In the genomic region with DNA sequence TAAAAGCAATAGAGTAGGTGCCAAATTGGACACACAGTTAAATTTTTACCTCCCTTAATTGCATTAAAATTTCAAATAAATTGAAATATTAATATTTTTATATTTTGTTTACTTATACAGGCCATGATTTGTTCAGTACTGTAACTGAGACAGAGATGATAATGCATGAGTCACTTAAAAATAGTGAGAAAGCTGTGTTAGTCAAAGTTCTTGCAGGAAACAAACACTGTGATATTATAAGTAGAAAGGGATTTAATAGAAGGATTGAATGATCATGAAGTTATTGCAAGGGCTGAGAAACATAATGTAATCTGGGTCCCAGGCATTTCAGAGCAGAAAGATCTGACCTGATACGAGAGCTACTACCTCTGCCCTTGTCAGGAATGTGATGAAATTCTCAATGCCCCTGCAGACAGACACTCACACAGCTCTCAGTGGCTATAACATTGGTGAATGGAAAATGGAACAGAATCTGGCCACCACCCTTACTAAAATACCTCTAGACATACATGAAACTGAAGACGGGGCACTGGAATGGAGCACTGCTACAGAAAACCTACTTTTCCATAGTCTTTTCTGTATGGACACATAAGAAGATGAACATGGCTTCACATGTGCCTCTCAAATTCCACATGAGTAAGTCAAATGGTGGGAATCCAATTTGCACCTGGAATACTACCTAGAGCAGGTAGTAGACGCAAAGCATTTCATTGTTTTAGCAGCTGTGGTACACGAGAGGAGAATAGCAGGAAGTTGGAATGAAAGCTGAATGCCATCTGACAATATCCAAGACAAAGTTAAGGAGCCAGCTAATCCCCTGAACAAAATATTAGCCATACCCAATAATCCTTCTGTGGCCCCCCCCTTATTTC, we compare ENCODE assay signal across 20 cellular contexts. TPM values are rescaled to one million over a fixed set of nuclear protein-coding genes. Genes with fewer than 3 reads are reported as not detected.
A peak's percentile ranks its signal among the peaks of the same experiment; 100 is the strongest.
DNase-seq lines count a peak whose midpoint lies in the region; ATAC-seq and TF ChIP-seq lines count a peak whose summit lies in the region.
"Had no signal": no experiment of that assay in that cellular context is flagged by ENCODE, and none has a peak within 500 bp of the region (broad histone marks: within the 10 kb centered on the region; RNA-seq: fewer than 3 reads in every experiment).

No MANE protein-coding gene starts in this region.

- peak overlapping the region; percentile 40 for H3K4me2 ChIP-seq in mammary epithelial cell (ENCODE audit: insufficient read depth, low read depth, low read length)

- WGBS in mammary epithelial cell (ENCODE audit: low coverage, missing lambda C conversion rate): 64% methylated on average over 4 of the region's 4 CpGs
- WGBS in heart right ventricle, 2 donors: 55 to 57% methylated on average over 4 of the region's 4 CpGs

- CTCF ChIA-PET in mammary epithelial cell (lab: Charles Lee; ENCODE audit: low non-redundant PET): no interaction called here
- CTCF ChIA-PET in CD4-positive, alpha-beta T cell (lab: Charles Lee): no interaction called here

- no peaks in the 10 kb centered on the region for H3K4me1 Mint-ChIP-seq in activated naive CD8-positive, alpha-beta T cell treated with anti-CD3 and anti-CD28 coated beads, Interleukin-2, amount 50 U/mL, for 24 hours
- no peaks in the 10 kb centered on the region for H3K4me1 Mint-ChIP-seq in CD4-positive, alpha-beta T cell (ENCODE audit: low read depth)
- H3K4me1 Mint-ChIP-seq: activated CD4-positive, alpha-beta T cell treated with anti-CD3 and anti-CD28 coated beads for 36 hours; stimulated activated effector memory CD8-positive, alpha-beta T cell treated with anti-CD3 and anti-CD28 coated beads, Interleukin-12 subunit alpha, Interleukin-12 subunit beta, amount 100 ng/mL, for 72 hours had no signal

- no peak overlapping the region for H2AFZ ChIP-seq in mammary epithelial cell (ENCODE audit: low read depth, low read length)

- no peaks in the 10 kb centered on the region for H3K36me3 ChIP-seq in mammary epithelial cell (ENCODE audit: insufficient read depth, low read length)
- H3K36me3 ChIP-seq in heart right ventricle: no peaks in the 10 kb centered on the region
- H3K36me3 ChIP-seq: esophagus muscularis mucosa, right lobe of liver had no signal

- ATAC-seq in activated naive CD8-positive, alpha-beta T cell treated with anti-CD3 and anti-CD28 coated beads, Interleukin-2, amount 50 U/mL, for 24 hours: no peak
- no peak for ATAC-seq in CD4-positive, alpha-beta T cell (ENCODE audit: poor library complexity)
- ATAC-seq in HG02938 (IDR thresholded peaks at IDR 0.05; ENCODE audit: unreplicated experiment) (no peak), heart right ventricle (no peak)
- ATAC-seq: activated CD4-positive, alpha-beta T cell treated with anti-CD3 and anti-CD28 coated beads for 36 hours; HepG2; right lobe of liver; stimulated activated effector memory CD8-positive, alpha-beta T cell treated with anti-CD3 and anti-CD28 coated beads, Interleukin-12 subunit alpha, Interleukin-12 subunit beta, amount 100 ng/mL, for 72 hours had no signal

- dilution Hi-C loops in mammary epithelial cell (cut with HindIII; ENCODE audit: low sequenced_read_pairs): no loop called here

- H3K79me2 ChIP-seq in mammary epithelial cell (ENCODE audit: insufficient read depth, low read length): no peaks in the 10 kb centered on the region

- H3K4me3 ChIP-seq in mammary epithelial cell (replicated peaks in 1 of 3; ENCODE audit: insufficient read depth in 1 of 3, low read depth in 2 of 3, low read length in 3 of 3) (no peak overlapping the region), heart right ventricle (no peak overlapping the region)
- H3K4me3 ChIP-seq: esophagus muscularis mucosa, right lobe of liver had no signal

- no peak overlapping the region for H3K4me3 Mint-ChIP-seq in activated naive CD8-positive, alpha-beta T cell treated with anti-CD3 and anti-CD28 coated beads, Interleukin-2, amount 50 U/mL, for 24 hours
- H3K4me3 Mint-ChIP-seq in CD4-positive, alpha-beta T cell: no peak overlapping the region
- H3K4me3 Mint-ChIP-seq: activated CD4-positive, alpha-beta T cell treated with anti-CD3 and anti-CD28 coated beads for 36 hours; stimulated activated effector memory CD8-positive, alpha-beta T cell treated with anti-CD3 and anti-CD28 coated beads, Interleukin-12 subunit alpha, Interleukin-12 subunit beta, amount 100 ng/mL, for 72 hours had no signal

- intact Hi-C loops in mammary epithelial cell (cut with micrococcal nuclease) (no loop called here), heart right ventricle (cut with DNase I) (no loop called here)
- intact Hi-C loops in CD4-positive, alpha-beta T cell (cut with DNase I, micrococcal nuclease): no loop called here

- H3K9me3 ChIP-seq in mammary epithelial cell (replicated peaks; ENCODE audit: insufficient read depth, low read length) (no peaks in the 10 kb centered on the region), heart right ventricle (peaks cover 0 to 14% (median 0%) of the 10 kb centered on the region in 11 donors)
- no peaks in the 10 kb centered on the region for H3K9me3 ChIP-seq in CD4-positive, alpha-beta T cell (ENCODE audit: control insufficient read depth, low read length)
- H3K9me3 ChIP-seq: right lobe of liver had no signal

- H3K27ac ChIP-seq in mammary epithelial cell (ENCODE audit: insufficient read depth, low read depth, low read length) (no peak overlapping the region), heart right ventricle (no peak overlapping the region)
- H3K27ac ChIP-seq in CD4-positive, alpha-beta T cell (ENCODE audit: low read depth, low read length): no peak overlapping the region
- H3K27ac ChIP-seq: esophagus muscularis mucosa, right lobe of liver had no signal

- H3K4me1 ChIP-seq in mammary epithelial cell (ENCODE audit: insufficient read depth, low read length): peaks cover 19% of the 10 kb centered on the region
- H3K4me1 ChIP-seq in heart right ventricle: no peaks in the 10 kb centered on the region
- H3K4me1 ChIP-seq: esophagus muscularis mucosa, right lobe of liver had no signal

- POLR2A ChIA-PET in CD4-positive, alpha-beta T cell (lab: Charles Lee): no interaction called here

- no peaks in the 10 kb centered on the region for H3K36me3 Mint-ChIP-seq in activated naive CD8-positive, alpha-beta T cell treated with anti-CD3 and anti-CD28 coated beads, Interleukin-2, amount 50 U/mL, for 24 hours (ENCODE audit: low read depth)
- no peaks in the 10 kb centered on the region for H3K36me3 Mint-ChIP-seq in CD4-positive, alpha-beta T cell (ENCODE audit: low read depth)
- H3K36me3 Mint-ChIP-seq: stimulated activated effector memory CD8-positive, alpha-beta T cell treated with anti-CD3 and anti-CD28 coated beads, Interleukin-12 subunit alpha, Interleukin-12 subunit beta, amount 100 ng/mL, for 72 hours had no signal

- H3K9ac ChIP-seq in mammary epithelial cell (ENCODE audit: insufficient read depth, low read length): no peak overlapping the region

- in situ Hi-C loops in mammary epithelial cell (cut with MboI; ENCODE audit: low sequenced_read_pairs in 2 of 2): no loop called here

- H3K27me3 ChIP-seq in mammary epithelial cell (ENCODE audit: insufficient read depth, low read length) (no peaks in the 10 kb centered on the region), heart right ventricle (no peaks in the 10 kb centered on the region)
- no peaks in the 10 kb centered on the region for H3K27me3 ChIP-seq in CD4-positive, alpha-beta T cell (ENCODE audit: control insufficient read depth, insufficient read depth, low read length)
- H3K27me3 ChIP-seq: esophagus muscularis mucosa, right lobe of liver had no signal

- no peaks in the 10 kb centered on the region for H4K20me1 ChIP-seq in mammary epithelial cell (ENCODE audit: insufficient read depth, low read length)

- H3K27ac Mint-ChIP-seq in activated naive CD8-positive, alpha-beta T cell treated with anti-CD3 and anti-CD28 coated beads, Interleukin-2, amount 50 U/mL, for 24 hours: no peak overlapping the region
- H3K27ac Mint-ChIP-seq in CD4-positive, alpha-beta T cell: no peak overlapping the region
- H3K27ac Mint-ChIP-seq: activated CD4-positive, alpha-beta T cell treated with anti-CD3 and anti-CD28 coated beads for 36 hours; stimulated activated effector memory CD8-positive, alpha-beta T cell treated with anti-CD3 and anti-CD28 coated beads, Interleukin-12 subunit alpha, Interleukin-12 subunit beta, amount 100 ng/mL, for 72 hours had no signal

- H3K9me3 Mint-ChIP-seq in activated naive CD8-positive, alpha-beta T cell treated with anti-CD3 and anti-CD28 coated beads, Interleukin-2, amount 50 U/mL, for 24 hours: peaks cover 8% of the 10 kb centered on the region
- peaks cover 4% of the 10 kb centered on the region for H3K9me3 Mint-ChIP-seq in CD4-positive, alpha-beta T cell
- H3K9me3 Mint-ChIP-seq: stimulated activated effector memory CD8-positive, alpha-beta T cell treated with anti-CD3 and anti-CD28 coated beads, Interleukin-12 subunit alpha, Interleukin-12 subunit beta, amount 100 ng/mL, for 72 hours had no signal

- peaks cover 9% of the 10 kb centered on the region for H3K27me3 Mint-ChIP-seq in activated naive CD8-positive, alpha-beta T cell treated with anti-CD3 and anti-CD28 coated beads, Interleukin-2, amount 50 U/mL, for 24 hours
- H3K27me3 Mint-ChIP-seq in CD4-positive, alpha-beta T cell: peaks cover 12% of the 10 kb centered on the region

- no peak for TF ChIP-seq CTCF in mammary epithelial cell (conservative IDR thresholded peaks at IDR 0.05 in 1 of 2, IDR thresholded peaks at IDR 0.05 in 1 of 2; ENCODE audit: extremely low read depth in 1 of 2, insufficient read depth in 1 of 2, low read depth in 1 of 2, low read length in 2 of 2)
- no peak for TF ChIP-seq CTCF in CD4-positive, alpha-beta T cell (IDR thresholded peaks at IDR 0.05)
- TF ChIP-seq CTCF in heart right ventricle (IDR thresholded peaks at IDR 0.05): no peak

- DNase-seq in GM03348 (ENCODE audit: low spot score) (peak; percentile 8), NCI-H226 (peak; percentile 27), mammary epithelial cell (peak; percentile 45), iris pigment epithelial cell (ENCODE audit: low read depth) (peak; percentile 72), heart right ventricle (no peak)
- DNase-seq in activated naive CD8-positive, alpha-beta T cell treated with anti-CD3 and anti-CD28 coated beads, Interleukin-2, amount 50 U/mL, for 24 hours: no peak
- DNase-seq in CD4-positive, alpha-beta T cell: no peak
- DNase-seq: activated CD4-positive, alpha-beta T cell treated with anti-CD3 and anti-CD28 coated beads for 36 hours; amniotic stem cell; head of caudate nucleus; kidney; NCI-H1694; right lobe of liver had no signal

- BruUV-seq in mammary epithelial cell (replicated peaks; lab: Mats Ljungman, UMichigan): no TSS peak

RNA-seq across cellular contexts. Expression of a gene that starts 19.0 kb away (rescaled TPM):
- 10 to 100 TPM in 1 of 2 donors, 1 to 10 TPM in 1; 3.9 to 14.2 TPM for total RNA-seq in mammary epithelial cell
- 1.5 TPM for polyA plus RNA-seq in mammary epithelial cell
- polyA minus RNA-seq in mammary epithelial cell: 0.21 TPM
- 1 to 10 TPM; 1.5 TPM for total RNA-seq in CD4-positive, alpha-beta T cell
- under 1 TPM in 3 of 10 donors, not detected in 7; 0.05 to 0.37 (median 0.07) TPM for total RNA-seq in heart right ventricle
- polyA plus RNA-seq in heart right ventricle: not detected
- total RNA-seq: esophagus muscularis mucosa, lung microvascular endothelial cell, myocyte, osteocyte had no signal

Comparison
In these comparisons a context has a peak if more than half of its experiments do, and no peak if none do; other contexts are left out.
1. DNase-seq: peak in GM03348 (single experiment), NCI-H226 (single experiment), mammary epithelial cell (single experiment) and iris pigment epithelial cell (single experiment); none in activated naive CD8-positive, alpha-beta T cell treated with anti-CD3 and anti-CD28 coated beads, Interleukin-2, amount 50 U/mL, for 24 hours (single experiment), CD4-positive, alpha-beta T cell (0 of 10) and heart right ventricle (0 of 2).